In the genomic region with DNA sequence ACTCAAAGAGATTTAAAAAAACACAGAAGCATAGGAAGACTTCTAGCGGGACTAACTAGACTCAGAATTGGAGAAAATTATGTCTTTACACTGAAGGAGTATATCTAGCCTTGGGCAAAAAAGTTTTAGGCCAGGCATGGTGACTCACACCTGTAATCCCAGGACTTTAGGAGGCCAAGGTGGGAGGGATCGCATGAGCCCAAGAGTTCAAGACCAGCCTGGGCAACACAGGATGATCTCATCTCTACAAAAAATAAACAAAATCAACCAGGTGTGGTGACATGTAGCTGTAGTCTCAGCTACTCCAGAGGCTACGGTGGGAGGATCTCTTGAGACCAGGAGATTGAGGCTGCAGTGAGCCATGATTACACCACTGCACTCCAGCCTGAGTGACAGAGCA, we compare ENCODE assay signal across 2 cellular contexts.
A peak's percentile ranks its signal among the peaks of the same experiment; 100 is the strongest.
TF ChIP-seq lines count a peak whose summit lies in the region.

No MANE protein-coding gene starts in this region.

TF ChIP-seq in HEK293, 187 proteins besides CTCF, POLR2A, EP300 and RAD21 (continued from another document):
- TF ChIP-seq, protein P1, sequence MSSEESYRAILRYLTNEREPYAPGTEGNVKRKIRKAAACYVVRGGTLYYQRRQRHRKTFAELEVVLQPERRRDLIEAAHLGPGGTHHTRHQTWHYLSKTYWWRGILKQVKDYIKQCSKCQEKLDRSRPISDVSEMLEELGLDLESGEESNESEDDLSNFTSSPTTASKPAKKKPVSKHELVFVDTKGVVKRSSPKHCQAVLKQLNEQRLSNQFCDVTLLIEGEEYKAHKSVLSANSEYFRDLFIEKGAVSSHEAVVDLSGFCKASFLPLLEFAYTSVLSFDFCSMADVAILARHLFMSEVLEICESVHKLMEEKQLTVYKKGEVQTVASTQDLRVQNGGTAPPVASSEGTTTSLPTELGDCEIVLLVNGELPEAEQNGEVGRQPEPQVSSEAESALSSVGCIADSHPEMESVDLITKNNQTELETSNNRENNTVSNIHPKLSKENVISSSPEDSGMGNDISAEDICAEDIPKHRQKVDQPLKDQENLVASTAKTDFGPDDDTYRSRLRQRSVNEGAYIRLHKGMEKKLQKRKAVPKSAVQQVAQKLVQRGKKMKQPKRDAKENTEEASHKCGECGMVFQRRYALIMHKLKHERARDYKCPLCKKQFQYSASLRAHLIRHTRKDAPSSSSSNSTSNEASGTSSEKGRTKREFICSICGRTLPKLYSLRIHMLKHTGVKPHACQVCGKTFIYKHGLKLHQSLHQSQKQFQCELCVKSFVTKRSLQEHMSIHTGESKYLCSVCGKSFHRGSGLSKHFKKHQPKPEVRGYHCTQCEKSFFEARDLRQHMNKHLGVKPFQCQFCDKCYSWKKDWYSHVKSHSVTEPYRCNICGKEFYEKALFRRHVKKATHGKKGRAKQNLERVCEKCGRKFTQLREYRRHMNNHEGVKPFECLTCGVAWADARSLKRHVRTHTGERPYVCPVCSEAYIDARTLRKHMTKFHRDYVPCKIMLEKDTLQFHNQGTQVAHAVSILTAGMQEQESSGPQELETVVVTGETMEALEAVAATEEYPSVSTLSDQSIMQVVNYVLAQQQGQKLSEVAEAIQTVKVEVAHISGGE (tag by site-specific recombination; conservative IDR thresholded peaks at IDR 0.05; ENCODE audit: low read depth): no peak
- no peak for TF ChIP-seq ZNF114 (tag by site-specific recombination; IDR thresholded peaks at IDR 0.05)
- TF ChIP-seq KLF9 (tag by site-specific recombination; IDR thresholded peaks at IDR 0.05; ENCODE audit: low read depth): no peak
- TF ChIP-seq ZNF426 (tag by site-specific recombination; IDR thresholded peaks at IDR 0.05): no peak
- peak; percentile 81; the same call in 1 of the 2 replicates for TF ChIP-seq ZNF394 (tag by site-specific recombination; IDR thresholded peaks at IDR 0.05; ENCODE audit: borderline replicate concordance)
- TF ChIP-seq SP7 (tag by site-specific recombination; IDR thresholded peaks at IDR 0.05): 0 out of 2 replicates have a peak, but pooled peaks have one; percentile 28
- TF ChIP-seq ZNF610 (tag by site-specific recombination; IDR thresholded peaks at IDR 0.05; ENCODE audit: borderline replicate concordance): no peak
- TF ChIP-seq YY2 (tag by site-specific recombination; IDR thresholded peaks at IDR 0.05): no peak
- TF ChIP-seq, protein P2, sequence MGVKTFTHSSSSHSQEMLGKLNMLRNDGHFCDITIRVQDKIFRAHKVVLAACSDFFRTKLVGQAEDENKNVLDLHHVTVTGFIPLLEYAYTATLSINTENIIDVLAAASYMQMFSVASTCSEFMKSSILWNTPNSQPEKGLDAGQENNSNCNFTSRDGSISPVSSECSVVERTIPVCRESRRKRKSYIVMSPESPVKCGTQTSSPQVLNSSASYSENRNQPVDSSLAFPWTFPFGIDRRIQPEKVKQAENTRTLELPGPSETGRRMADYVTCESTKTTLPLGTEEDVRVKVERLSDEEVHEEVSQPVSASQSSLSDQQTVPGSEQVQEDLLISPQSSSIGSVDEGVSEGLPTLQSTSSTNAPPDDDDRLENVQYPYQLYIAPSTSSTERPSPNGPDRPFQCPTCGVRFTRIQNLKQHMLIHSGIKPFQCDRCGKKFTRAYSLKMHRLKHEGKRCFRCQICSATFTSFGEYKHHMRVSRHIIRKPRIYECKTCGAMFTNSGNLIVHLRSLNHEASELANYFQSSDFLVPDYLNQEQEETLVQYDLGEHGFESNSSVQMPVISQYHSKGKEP (tag by site-specific recombination; IDR thresholded peaks at IDR 0.05): no peak
- TF ChIP-seq ZNF311 (tag by site-specific recombination; IDR thresholded peaks at IDR 0.05; ENCODE audit: borderline replicate concordance): no peak
- no peak for TF ChIP-seq OVOL3 (tag by site-specific recombination; IDR thresholded peaks at IDR 0.05)
- no peak for TF ChIP-seq ZNF292 (tag by site-specific recombination; IDR thresholded peaks at IDR 0.05; ENCODE audit: borderline replicate concordance, low read depth)
- no peak for TF ChIP-seq GLIS1 (tag by site-specific recombination; IDR thresholded peaks at IDR 0.05)
- TF ChIP-seq SP2 (tag by site-specific recombination; IDR thresholded peaks at IDR 0.05): no peak
- TF ChIP-seq ZBTB8A (tag by site-specific recombination; IDR thresholded peaks at IDR 0.05): no peak

TF ChIP-seq in SK-N-SH treated with all-trans-retinoic acid at 6 μM for 48 hours, 23 proteins besides CTCF, POLR2A, EP300 and RAD21 (continued from another document):
- TF ChIP-seq, protein P3, sequence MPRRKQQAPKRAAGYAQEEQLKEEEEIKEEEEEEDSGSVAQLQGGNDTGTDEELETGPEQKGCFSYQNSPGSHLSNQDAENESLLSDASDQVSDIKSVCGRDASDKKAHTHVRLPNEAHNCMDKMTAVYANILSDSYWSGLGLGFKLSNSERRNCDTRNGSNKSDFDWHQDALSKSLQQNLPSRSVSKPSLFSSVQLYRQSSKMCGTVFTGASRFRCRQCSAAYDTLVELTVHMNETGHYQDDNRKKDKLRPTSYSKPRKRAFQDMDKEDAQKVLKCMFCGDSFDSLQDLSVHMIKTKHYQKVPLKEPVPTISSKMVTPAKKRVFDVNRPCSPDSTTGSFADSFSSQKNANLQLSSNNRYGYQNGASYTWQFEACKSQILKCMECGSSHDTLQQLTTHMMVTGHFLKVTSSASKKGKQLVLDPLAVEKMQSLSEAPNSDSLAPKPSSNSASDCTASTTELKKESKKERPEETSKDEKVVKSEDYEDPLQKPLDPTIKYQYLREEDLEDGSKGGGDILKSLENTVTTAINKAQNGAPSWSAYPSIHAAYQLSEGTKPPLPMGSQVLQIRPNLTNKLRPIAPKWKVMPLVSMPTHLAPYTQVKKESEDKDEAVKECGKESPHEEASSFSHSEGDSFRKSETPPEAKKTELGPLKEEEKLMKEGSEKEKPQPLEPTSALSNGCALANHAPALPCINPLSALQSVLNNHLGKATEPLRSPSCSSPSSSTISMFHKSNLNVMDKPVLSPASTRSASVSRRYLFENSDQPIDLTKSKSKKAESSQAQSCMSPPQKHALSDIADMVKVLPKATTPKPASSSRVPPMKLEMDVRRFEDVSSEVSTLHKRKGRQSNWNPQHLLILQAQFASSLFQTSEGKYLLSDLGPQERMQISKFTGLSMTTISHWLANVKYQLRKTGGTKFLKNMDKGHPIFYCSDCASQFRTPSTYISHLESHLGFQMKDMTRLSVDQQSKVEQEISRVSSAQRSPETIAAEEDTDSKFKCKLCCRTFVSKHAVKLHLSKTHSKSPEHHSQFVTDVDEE (CRISPR knock-in tag; IDR thresholded peaks at IDR 0.05): no peak
- no peak for TF ChIP-seq RARB (CRISPR knock-in tag; IDR thresholded peaks at IDR 0.05)
